In the genomic region with DNA sequence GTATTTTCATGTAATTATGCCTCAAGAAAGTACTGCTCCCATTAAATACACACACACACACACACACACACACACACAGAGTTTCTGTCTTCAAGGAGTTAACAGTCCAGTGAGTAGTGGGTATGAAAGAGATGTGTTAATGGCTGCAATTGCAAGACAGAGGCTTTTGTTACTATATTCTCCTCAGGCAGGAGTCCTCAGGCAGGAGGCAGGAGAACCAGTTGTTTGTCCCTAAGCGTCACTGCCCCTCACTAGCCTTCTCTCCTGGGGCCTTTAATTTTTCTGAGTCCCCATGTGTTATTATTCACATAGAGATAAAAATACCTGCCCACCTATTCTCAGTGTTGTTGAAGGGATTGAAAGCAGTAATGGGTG, we compare ENCODE assay signal across 1 cellular context.
TF ChIP-seq lines count a peak whose summit lies in the region.

No MANE protein-coding gene starts in this region.

TF ChIP-seq in HepG2, 621 proteins besides CTCF, POLR2A, EP300 and RAD21 (continues in another document):
- TF ChIP-seq HMG20A (CRISPR knock-in tag; IDR thresholded peaks at IDR 0.05; ENCODE audit: borderline replicate concordance) (no peak), SSRP1 (CRISPR knock-in tag; IDR thresholded peaks at IDR 0.05) (no peak), ZFP62 (CRISPR knock-in tag; IDR thresholded peaks at IDR 0.05) (no peak), KLF9 (CRISPR knock-in tag; IDR thresholded peaks at IDR 0.05; ENCODE audit: low read depth) (no peak), GPN1 (CRISPR knock-in tag; IDR thresholded peaks at IDR 0.05; ENCODE audit: borderline replicate concordance) (no peak), HOXD1 (CRISPR knock-in tag; IDR thresholded peaks at IDR 0.05) (no peak), AGO2 (optimal IDR thresholded peaks at IDR 0.05; ENCODE audit: low read depth, low read length) (no peak), ZNF564 (CRISPR knock-in tag; IDR thresholded peaks at IDR 0.05) (no peak), TBL1XR1 (IDR thresholded peaks at IDR 0.05; ENCODE audit: borderline replicate concordance, low read length, partially characterized antibody) (no peak), GLI4 (CRISPR knock-in tag; IDR thresholded peaks at IDR 0.05; ENCODE audit: borderline replicate concordance) (0 out of 2 replicates have a peak, but pooled peaks have one; percentile 25), NCOA1 (CRISPR knock-in tag; IDR thresholded peaks at IDR 0.05) (peak; percentile 40; the same call in 1 of the 2 replicates), ZNF264 (CRISPR knock-in tag; IDR thresholded peaks at IDR 0.05) (no peak), ZNF282 (IDR thresholded peaks at IDR 0.05; ENCODE audit: partially characterized antibody) (no peak), IKZF4 (CRISPR knock-in tag; IDR thresholded peaks at IDR 0.05; ENCODE audit: borderline replicate concordance, low read depth, not compliant biosample characterization) (peak; percentile 16), RBFOX2 (IDR thresholded peaks at IDR 0.05; ENCODE audit: low read depth, low read length) (no peak), ZNF670 (CRISPR knock-in tag; IDR thresholded peaks at IDR 0.05; ENCODE audit: borderline replicate concordance) (no peak), ZNF569 (CRISPR knock-in tag; IDR thresholded peaks at IDR 0.05; ENCODE audit: borderline replicate concordance) (no peak), LCORL (IDR thresholded peaks at IDR 0.05) (no peak), LCORL (CRISPR knock-in tag; IDR thresholded peaks at IDR 0.05) (peak; percentile 24; the same call in 1 of the 2 replicates), KAT8 (CRISPR knock-in tag; IDR thresholded peaks at IDR 0.05) (no peak), DPF2 (CRISPR knock-in tag; IDR thresholded peaks at IDR 0.05; ENCODE audit: borderline replicate concordance, low read depth) (no peak), ATM (IDR thresholded peaks at IDR 0.05; ENCODE audit: borderline replicate concordance) (no peak), ZSCAN25 (CRISPR knock-in tag; IDR thresholded peaks at IDR 0.05) (no peak), ZSCAN12 (CRISPR knock-in tag; IDR thresholded peaks at IDR 0.05) (no peak), ZBTB7A (CRISPR knock-in tag; IDR thresholded peaks at IDR 0.05) (0 out of 2 replicates have a peak, but pooled peaks have one; percentile 12), HNF1B (CRISPR knock-in tag; IDR thresholded peaks at IDR 0.05) (no peak), ZMYM4 (CRISPR knock-in tag; IDR thresholded peaks at IDR 0.05) (0 out of 2 replicates have a peak, but pooled peaks have one; percentile 10), AFF4 (CRISPR knock-in tag; IDR thresholded peaks at IDR 0.05) (no peak), MED13 (CRISPR knock-in tag; IDR thresholded peaks at IDR 0.05) (no peak), ISL2 (CRISPR knock-in tag; IDR thresholded peaks at IDR 0.05) (no peak), FOXP1 (IDR thresholded peaks at IDR 0.05) (no peak), FOXP1 (CRISPR knock-in tag; IDR thresholded peaks at IDR 0.05) (no peak), NFE2 (CRISPR knock-in tag; IDR thresholded peaks at IDR 0.05) (no peak), ZBTB34 (CRISPR knock-in tag; IDR thresholded peaks at IDR 0.05) (no peak), GMEB1 (CRISPR knock-in tag; IDR thresholded peaks at IDR 0.05; ENCODE audit: borderline replicate concordance) (0 out of 2 replicates have a peak, but pooled peaks have one; percentile 20)
- TF ChIP-seq, protein P1, sequence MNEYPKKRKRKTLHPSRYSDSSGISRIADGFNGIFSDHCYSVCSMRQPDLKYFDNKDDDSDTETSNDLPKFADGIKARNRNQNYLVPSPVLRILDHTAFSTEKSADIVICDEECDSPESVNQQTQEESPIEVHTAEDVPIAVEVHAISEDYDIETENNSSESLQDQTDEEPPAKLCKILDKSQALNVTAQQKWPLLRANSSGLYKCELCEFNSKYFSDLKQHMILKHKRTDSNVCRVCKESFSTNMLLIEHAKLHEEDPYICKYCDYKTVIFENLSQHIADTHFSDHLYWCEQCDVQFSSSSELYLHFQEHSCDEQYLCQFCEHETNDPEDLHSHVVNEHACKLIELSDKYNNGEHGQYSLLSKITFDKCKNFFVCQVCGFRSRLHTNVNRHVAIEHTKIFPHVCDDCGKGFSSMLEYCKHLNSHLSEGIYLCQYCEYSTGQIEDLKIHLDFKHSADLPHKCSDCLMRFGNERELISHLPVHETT (CRISPR knock-in tag; conservative IDR thresholded peaks at IDR 0.05): no peak
- TF ChIP-seq, protein P2, sequence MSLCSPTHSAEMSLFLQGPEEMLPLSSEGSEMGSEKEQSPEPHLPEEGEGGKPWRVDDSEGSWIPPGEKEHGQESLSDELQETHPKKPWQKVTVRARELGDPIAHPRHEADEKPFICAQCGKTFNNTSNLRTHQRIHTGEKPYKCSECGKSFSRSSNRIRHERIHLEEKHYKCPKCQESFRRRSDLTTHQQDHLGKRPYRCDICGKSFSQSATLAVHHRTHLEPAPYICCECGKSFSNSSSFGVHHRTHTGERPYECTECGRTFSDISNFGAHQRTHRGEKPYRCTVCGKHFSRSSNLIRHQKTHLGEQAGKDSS (CRISPR knock-in tag; IDR thresholded peaks at IDR 0.05; ENCODE audit: borderline replicate concordance, low read depth): no peak
- TF ChIP-seq, protein P3, sequence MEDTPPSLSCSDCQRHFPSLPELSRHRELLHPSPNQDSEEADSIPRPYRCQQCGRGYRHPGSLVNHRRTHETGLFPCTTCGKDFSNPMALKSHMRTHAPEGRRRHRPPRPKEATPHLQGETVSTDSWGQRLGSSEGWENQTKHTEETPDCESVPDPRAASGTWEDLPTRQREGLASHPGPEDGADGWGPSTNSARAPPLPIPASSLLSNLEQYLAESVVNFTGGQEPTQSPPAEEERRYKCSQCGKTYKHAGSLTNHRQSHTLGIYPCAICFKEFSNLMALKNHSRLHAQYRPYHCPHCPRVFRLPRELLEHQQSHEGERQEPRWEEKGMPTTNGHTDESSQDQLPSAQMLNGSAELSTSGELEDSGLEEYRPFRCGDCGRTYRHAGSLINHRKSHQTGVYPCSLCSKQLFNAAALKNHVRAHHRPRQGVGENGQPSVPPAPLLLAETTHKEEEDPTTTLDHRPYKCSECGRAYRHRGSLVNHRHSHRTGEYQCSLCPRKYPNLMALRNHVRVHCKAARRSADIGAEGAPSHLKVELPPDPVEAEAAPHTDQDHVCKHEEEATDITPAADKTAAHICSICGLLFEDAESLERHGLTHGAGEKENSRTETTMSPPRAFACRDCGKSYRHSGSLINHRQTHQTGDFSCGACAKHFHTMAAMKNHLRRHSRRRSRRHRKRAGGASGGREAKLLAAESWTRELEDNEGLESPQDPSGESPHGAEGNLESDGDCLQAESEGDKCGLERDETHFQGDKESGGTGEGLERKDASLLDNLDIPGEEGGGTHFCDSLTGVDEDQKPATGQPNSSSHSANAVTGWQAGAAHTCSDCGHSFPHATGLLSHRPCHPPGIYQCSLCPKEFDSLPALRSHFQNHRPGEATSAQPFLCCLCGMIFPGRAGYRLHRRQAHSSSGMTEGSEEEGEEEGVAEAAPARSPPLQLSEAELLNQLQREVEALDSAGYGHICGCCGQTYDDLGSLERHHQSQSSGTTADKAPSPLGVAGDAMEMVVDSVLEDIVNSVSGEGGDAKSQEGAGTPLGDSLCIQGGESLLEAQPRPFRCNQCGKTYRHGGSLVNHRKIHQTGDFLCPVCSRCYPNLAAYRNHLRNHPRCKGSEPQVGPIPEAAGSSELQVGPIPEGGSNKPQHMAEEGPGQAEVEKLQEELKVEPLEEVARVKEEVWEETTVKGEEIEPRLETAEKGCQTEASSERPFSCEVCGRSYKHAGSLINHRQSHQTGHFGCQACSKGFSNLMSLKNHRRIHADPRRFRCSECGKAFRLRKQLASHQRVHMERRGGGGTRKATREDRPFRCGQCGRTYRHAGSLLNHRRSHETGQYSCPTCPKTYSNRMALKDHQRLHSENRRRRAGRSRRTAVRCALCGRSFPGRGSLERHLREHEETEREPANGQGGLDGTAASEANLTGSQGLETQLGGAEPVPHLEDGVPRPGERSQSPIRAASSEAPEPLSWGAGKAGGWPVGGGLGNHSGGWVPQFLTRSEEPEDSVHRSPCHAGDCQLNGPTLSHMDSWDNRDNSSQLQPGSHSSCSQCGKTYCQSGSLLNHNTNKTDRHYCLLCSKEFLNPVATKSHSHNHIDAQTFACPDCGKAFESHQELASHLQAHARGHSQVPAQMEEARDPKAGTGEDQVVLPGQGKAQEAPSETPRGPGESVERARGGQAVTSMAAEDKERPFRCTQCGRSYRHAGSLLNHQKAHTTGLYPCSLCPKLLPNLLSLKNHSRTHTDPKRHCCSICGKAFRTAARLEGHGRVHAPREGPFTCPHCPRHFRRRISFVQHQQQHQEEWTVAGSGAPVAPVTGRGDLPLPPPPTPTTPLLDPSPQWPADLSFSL (CRISPR knock-in tag; IDR thresholded peaks at IDR 0.05): peak; percentile 4; the same call in 1 of the 2 replicates
- TF ChIP-seq, protein P4, sequence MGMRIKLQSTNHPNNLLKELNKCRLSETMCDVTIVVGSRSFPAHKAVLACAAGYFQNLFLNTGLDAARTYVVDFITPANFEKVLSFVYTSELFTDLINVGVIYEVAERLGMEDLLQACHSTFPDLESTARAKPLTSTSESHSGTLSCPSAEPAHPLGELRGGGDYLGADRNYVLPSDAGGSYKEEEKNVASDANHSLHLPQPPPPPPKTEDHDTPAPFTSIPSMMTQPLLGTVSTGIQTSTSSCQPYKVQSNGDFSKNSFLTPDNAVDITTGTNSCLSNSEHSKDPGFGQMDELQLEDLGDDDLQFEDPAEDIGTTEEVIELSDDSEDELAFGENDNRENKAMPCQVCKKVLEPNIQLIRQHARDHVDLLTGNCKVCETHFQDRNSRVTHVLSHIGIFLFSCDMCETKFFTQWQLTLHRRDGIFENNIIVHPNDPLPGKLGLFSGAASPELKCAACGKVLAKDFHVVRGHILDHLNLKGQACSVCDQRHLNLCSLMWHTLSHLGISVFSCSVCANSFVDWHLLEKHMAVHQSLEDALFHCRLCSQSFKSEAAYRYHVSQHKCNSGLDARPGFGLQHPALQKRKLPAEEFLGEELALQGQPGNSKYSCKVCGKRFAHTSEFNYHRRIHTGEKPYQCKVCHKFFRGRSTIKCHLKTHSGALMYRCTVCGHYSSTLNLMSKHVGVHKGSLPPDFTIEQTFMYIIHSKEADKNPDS (CRISPR knock-in tag; IDR thresholded peaks at IDR 0.05): no peak
